Comparison of ENCODE assay signal across 36 cellular contexts in the genomic region with DNA sequence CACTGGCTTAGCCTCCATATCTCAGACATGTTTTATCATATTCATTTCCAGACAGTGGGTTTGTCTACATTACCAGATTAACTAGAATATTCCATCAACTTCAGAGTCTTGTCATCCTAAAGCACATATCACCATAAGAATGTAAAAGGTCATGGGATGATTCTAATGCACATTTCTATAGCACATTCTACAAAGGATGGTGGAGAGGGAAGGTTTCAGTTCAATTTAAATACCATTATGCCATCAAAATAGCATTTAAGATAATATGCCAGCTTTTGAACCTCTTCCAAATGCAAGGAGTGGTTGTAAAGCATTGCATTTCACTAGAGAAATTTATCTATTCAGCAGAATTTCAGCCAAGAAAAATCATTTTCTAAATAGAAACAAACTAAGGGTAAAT.
"Had no signal": no experiment of that assay in that cellular context is flagged by ENCODE, and none has a peak within 500 bp of the region (broad histone marks: within the 10 kb centered on the region; RNA-seq: fewer than 3 reads in every experiment).

No MANE protein-coding gene starts in this region.

- H3K4me1 ChIP-seq: adrenal gland, body of pancreas, breast epithelium had no signal

- H3K27me3 Mint-ChIP-seq: activated B cell treated with CpG ODN at 0.5 μM for 24 hours; activated CD4-positive, alpha-beta memory T cell treated with anti-CD3 and anti-CD28 coated beads, Interleukin-2, amount 10 ng/mL, durations not matched to agents 7 days and 5 days; activated CD4-positive, alpha-beta T cell treated with anti-CD3 and anti-CD28 coated beads, Interleukin-2, amount 10 ng/mL, durations not matched to agents 24 days and 14 days; activated CD8-positive, alpha-beta memory T cell treated with anti-CD3 and anti-CD28 coated beads, Interleukin-2, amount 10 ng/mL, durations not matched to agents 7 days and 5 days; activated naive CD4-positive, alpha-beta T cell treated with anti-CD3 and anti-CD28 coated beads, Interleukin-2, amount 10 ng/mL, durations not matched to agents 7 days and 5 days; activated naive CD8-positive, alpha-beta T cell treated with anti-CD3 and anti-CD28 coated beads, Interleukin-2, amount 10 ng/mL, durations not matched to agents 7 days and 5 days; activated naive CD8-positive, alpha-beta T cell treated with anti-CD3 and anti-CD28 coated beads, Interleukin-2, amount 50 U/mL, for 24 hours; activated T-cell treated with anti-CD3 and anti-CD28 coated beads, Interleukin-2, amount 50 U/mL, for 24 hours; central memory CD8-positive, alpha-beta T cell had no signal

- H3K27ac Mint-ChIP-seq: activated B cell treated with CpG ODN at 0.5 μM for 24 hours; activated CD4-positive, alpha-beta memory T cell treated with anti-CD3 and anti-CD28 coated beads, Interleukin-2, amount 10 ng/mL, durations not matched to agents 7 days and 5 days; activated CD4-positive, alpha-beta T cell treated with anti-CD3 and anti-CD28 coated beads, Interleukin-2, amount 10 ng/mL, durations not matched to agents 24 days and 14 days; activated CD8-positive, alpha-beta memory T cell treated with anti-CD3 and anti-CD28 coated beads, Interleukin-2, amount 10 ng/mL, durations not matched to agents 7 days and 5 days; activated CD8-positive, alpha-beta T cell treated with anti-CD3 and anti-CD28 coated beads, Interleukin-2, amount 10 ng/mL, durations not matched to agents 7 days and 5 days; activated naive CD4-positive, alpha-beta T cell treated with anti-CD3 and anti-CD28 coated beads, Interleukin-2, amount 10 ng/mL, durations not matched to agents 7 days and 5 days; activated naive CD4-positive, alpha-beta T cell treated with anti-CD3 and anti-CD28 coated beads, Interleukin-2, amount 50 U/mL, for 24 hours; activated naive CD8-positive, alpha-beta T cell; activated naive CD8-positive, alpha-beta T cell treated with anti-CD3 and anti-CD28 coated beads, Interleukin-2, amount 10 ng/mL, durations not matched to agents 7 days and 5 days; activated naive CD8-positive, alpha-beta T cell treated with anti-CD3 and anti-CD28 coated beads, Interleukin-2, amount 50 U/mL, for 24 hours; activated T-cell treated with anti-CD3 and anti-CD28 coated beads, Interleukin-2, amount 50 U/mL, for 24 hours; activated T-helper 2 cell treated with anti-CD3 and anti-CD28 coated beads, Interferon-gamma antibody, Interleukin-2, Interleukin-4, amounts not matched to agents 10 μg/mL and 5 μg/mL and 100 μg/mL, durations not matched to agents 14 hours and 24 hours and 36 hours; T-helper 1 cell treated with Interleukin-12 subunit alpha and Interleukin-12 subunit beta and Interleukin-4 antibody, amounts not matched to agents 30 μg/mL and 1 μg/mL, for 36 hours; T-helper 2 cell treated with Interferon-gamma antibody and Interleukin-4, amounts not matched to agents 5 μg/mL and 100 μg/mL, for 36 hours had no signal

- H3K4me3 ChIP-seq: adrenal gland, body of pancreas, breast epithelium had no signal

- H3K36me3 Mint-ChIP-seq: activated CD8-positive, alpha-beta memory T cell treated with anti-CD3 and anti-CD28 coated beads, Interleukin-2, amount 10 ng/mL, durations not matched to agents 7 days and 5 days; activated naive CD4-positive, alpha-beta T cell treated with anti-CD3 and anti-CD28 coated beads, Interleukin-2, amount 10 ng/mL, durations not matched to agents 7 days and 5 days; activated naive CD4-positive, alpha-beta T cell treated with anti-CD3 and anti-CD28 coated beads, Interleukin-2, amount 50 U/mL, for 24 hours; activated naive CD8-positive, alpha-beta T cell treated with anti-CD3 and anti-CD28 coated beads, Interleukin-2, amount 10 ng/mL, durations not matched to agents 7 days and 5 days had no signal

- H3K36me3 ChIP-seq: adrenal gland, brain microvascular endothelial cell, breast epithelium had no signal

- H3K4me3 Mint-ChIP-seq: activated B cell treated with CpG ODN at 0.5 μM for 24 hours; activated CD4-positive, alpha-beta memory T cell treated with anti-CD3 and anti-CD28 coated beads, Interleukin-2, amount 10 ng/mL, durations not matched to agents 7 days and 5 days; activated CD4-positive, alpha-beta T cell treated with anti-CD3 and anti-CD28 coated beads, Interleukin-2, amount 10 ng/mL, durations not matched to agents 24 days and 14 days; activated CD8-positive, alpha-beta memory T cell treated with anti-CD3 and anti-CD28 coated beads, Interleukin-2, amount 10 ng/mL, durations not matched to agents 7 days and 5 days; activated CD8-positive, alpha-beta T cell treated with anti-CD3 and anti-CD28 coated beads, Interleukin-2, amount 10 ng/mL, durations not matched to agents 7 days and 5 days; activated naive CD4-positive, alpha-beta T cell treated with anti-CD3 and anti-CD28 coated beads, Interleukin-2, amount 10 ng/mL, durations not matched to agents 7 days and 5 days; activated naive CD4-positive, alpha-beta T cell treated with anti-CD3 and anti-CD28 coated beads, Interleukin-2, amount 50 U/mL, for 24 hours; activated naive CD8-positive, alpha-beta T cell; activated naive CD8-positive, alpha-beta T cell treated with anti-CD3 and anti-CD28 coated beads, Interleukin-2, amount 10 ng/mL, durations not matched to agents 7 days and 5 days; activated naive CD8-positive, alpha-beta T cell treated with anti-CD3 and anti-CD28 coated beads, Interleukin-2, amount 50 U/mL, for 24 hours; activated T-cell treated with anti-CD3 and anti-CD28 coated beads, Interleukin-2, amount 50 U/mL, for 24 hours; central memory CD8-positive, alpha-beta T cell; T-helper 1 cell treated with Interleukin-12 subunit alpha and Interleukin-12 subunit beta and Interleukin-4 antibody, amounts not matched to agents 30 μg/mL and 1 μg/mL, for 36 hours; T-helper 2 cell treated with Interferon-gamma antibody and Interleukin-4, amounts not matched to agents 5 μg/mL and 100 μg/mL, for 36 hours had no signal

- H3K4me1 Mint-ChIP-seq: activated B cell treated with CpG ODN at 0.5 μM for 24 hours; activated CD4-positive, alpha-beta T cell treated with anti-CD3 and anti-CD28 coated beads, Interleukin-2, amount 10 ng/mL, durations not matched to agents 24 days and 14 days; activated CD8-positive, alpha-beta memory T cell treated with anti-CD3 and anti-CD28 coated beads, Interleukin-2, amount 10 ng/mL, durations not matched to agents 7 days and 5 days; activated naive CD4-positive, alpha-beta T cell treated with anti-CD3 and anti-CD28 coated beads, Interleukin-2, amount 10 ng/mL, durations not matched to agents 7 days and 5 days; activated naive CD4-positive, alpha-beta T cell treated with anti-CD3 and anti-CD28 coated beads, Interleukin-2, amount 50 U/mL, for 24 hours; central memory CD8-positive, alpha-beta T cell had no signal

- H3K27ac ChIP-seq: adrenal gland, body of pancreas, brain microvascular endothelial cell, breast epithelium, VCaP had no signal

- H3K9me3 ChIP-seq: adrenal gland, body of pancreas, breast epithelium had no signal

- H3K27me3 ChIP-seq: adrenal gland, body of pancreas, brain microvascular endothelial cell, breast epithelium had no signal

- DNase-seq: activated B cell treated with CpG ODN at 0.5 μM for 24 hours; activated CD4-positive, alpha-beta memory T cell treated with anti-CD3 and anti-CD28 coated beads, Interleukin-2, amount 10 ng/mL, durations not matched to agents 7 days and 5 days; activated CD4-positive, alpha-beta T cell treated with anti-CD3 and anti-CD28 coated beads for 4 hours; activated CD4-positive, alpha-beta T cell treated with anti-CD3 and anti-CD28 coated beads, Interleukin-2, amount 10 ng/mL, durations not matched to agents 24 days and 14 days; activated CD4-positive, alpha-beta T cell treated with anti-CD3 and anti-CD28 coated beads, Interleukin-2, amount 50 U/mL, for 1 hour; activated CD4-positive, alpha-beta T cell treated with anti-CD3 and anti-CD28 coated beads, Interleukin-2, amount 50 U/mL, for 4 hours; activated CD4-positive, CD25-positive, alpha-beta regulatory T cell treated with anti-CD3 and anti-CD28 coated beads, Interleukin-2, amount 50 U/mL, for 72 hours; activated CD8-positive, alpha-beta memory T cell treated with anti-CD3 and anti-CD28 coated beads for 24 hours; activated CD8-positive, alpha-beta memory T cell treated with anti-CD3 and anti-CD28 coated beads, Interleukin-2, amount 10 ng/mL, durations not matched to agents 7 days and 5 days; activated CD8-positive, alpha-beta memory T cell treated with anti-CD3 and anti-CD28 coated beads, Interleukin-2, amount 50 U/mL, for 48 hours; activated CD8-positive, alpha-beta T cell treated with anti-CD3 and anti-CD28 coated beads, Interleukin-2, amount 10 ng/mL, durations not matched to agents 7 days and 5 days; activated effector memory CD4-positive, alpha-beta T cell treated with Interleukin-2 at 50 U/mL for 16 hours; activated gamma-delta T cell; activated naive CD4-positive, alpha-beta T cell treated with anti-CD3 and anti-CD28 coated beads, Interleukin-2, amount 10 ng/mL, durations not matched to agents 7 days and 5 days; activated naive CD4-positive, alpha-beta T cell treated with Interleukin-2 at 50 U/mL for 16 hours; activated naive CD8-positive, alpha-beta T cell treated with anti-CD3 and anti-CD28 coated beads, Interleukin-2, amount 10 ng/mL, durations not matched to agents 7 days and 5 days; activated naive CD8-positive, alpha-beta T cell treated with anti-CD3 and anti-CD28 coated beads, Interleukin-2, amount 50 U/mL, for 24 hours; activated T-cell treated with anti-CD3 and anti-CD28 coated beads, Interleukin-2, amount 50 U/mL, for 24 hours; activated T-cell treated with anti-CD3 and anti-CD28 coated beads, Interleukin-2, amount 50 U/mL, for 48 hours; adrenal gland; amniotic stem cell; aorta; body of pancreas; brain microvascular endothelial cell; SW 1271; T-helper 1 cell; T-helper 2 cell; T-helper 9 cell had no signal

- H3K9me3 Mint-ChIP-seq: activated naive CD4-positive, alpha-beta T cell treated with anti-CD3 and anti-CD28 coated beads, Interleukin-2, amount 10 ng/mL, durations not matched to agents 7 days and 5 days; T-helper 1 cell treated with Interleukin-12 subunit alpha and Interleukin-12 subunit beta and Interleukin-4 antibody, amounts not matched to agents 30 μg/mL and 1 μg/mL, for 36 hours had no signal
